8 cellular contexts compared by ENCODE assay signal in genomic region chr2:179049546-179050311, GRCh38. TPM values are rescaled to one million over a fixed set of nuclear protein-coding genes. Genes with fewer than 3 reads are reported as not detected.
A peak's percentile ranks its signal among the peaks of the same experiment; 100 is the strongest.
DNase-seq lines count a peak whose midpoint lies in the region; ATAC-seq and TF ChIP-seq lines count a peak whose summit lies in the region.

Gene CCDC141, minus strand, starts transcription at chr2:179050137. Its CDS starts 196 bp downstream, at chr2:179049941.

- TF ChIP-seq CTCF in cardiac fibroblast (IDR thresholded peaks at IDR 0.05; ENCODE audit: low read depth, low read length) (no peak), glutamatergic neuron (IDR thresholded peaks at IDR 0.05; ENCODE audit: partially characterized antibody, unreplicated experiment) (no peak)

- H3K4me1 Mint-ChIP-seq in natural killer cell treated with Interleukin-12 subunit alpha and Interleukin-12 subunit beta and Interleukin-15 and Interleukin-18, amount 100 ng/mL, for 72 hours (ENCODE audit: low read depth in 2 of 2) = peaks cover 4 to 9% of the 10 kb centered on the region in 2 donors
- H3K4me1 Mint-ChIP-seq in glutamatergic neuron (ENCODE audit: low read depth, unreplicated experiment) = peaks cover 2% of the 10 kb centered on the region

- H3K4me3 Mint-ChIP-seq in natural killer cell treated with Interleukin-12 subunit alpha and Interleukin-12 subunit beta and Interleukin-15 and Interleukin-18, amount 100 ng/mL, for 72 hours = peak within 1 kb of the TSS; percentile 77
- H3K4me3 Mint-ChIP-seq in glutamatergic neuron (ENCODE audit: unreplicated experiment) = no peak within 1 kb of the TSS

- H3K27ac Mint-ChIP-seq in natural killer cell treated with Interleukin-12 subunit alpha and Interleukin-12 subunit beta and Interleukin-15 and Interleukin-18, amount 100 ng/mL, for 72 hours = peak within 1 kb of the TSS; percentile 21 to 28
- H3K27ac Mint-ChIP-seq in glutamatergic neuron (ENCODE audit: unreplicated experiment) = no peak within 1 kb of the TSS

- peaks cover 0 to 2% of the 10 kb centered on the region in 2 donors for H3K27me3 Mint-ChIP-seq in natural killer cell treated with Interleukin-12 subunit alpha and Interleukin-12 subunit beta and Interleukin-15 and Interleukin-18, amount 100 ng/mL, for 72 hours
- no peaks in the 10 kb centered on the region for H3K27me3 Mint-ChIP-seq in glutamatergic neuron (ENCODE audit: unreplicated experiment)

- DNase-seq in LHCN-M2 (ENCODE audit: low read depth) = peak; percentile 76
- peak; percentile 23 to 27 for DNase-seq in cardiac fibroblast (ENCODE audit: low read depth in 2 of 2)
- DNase-seq in natural killer cell treated with Interleukin-12 subunit alpha and Interleukin-12 subunit beta and Interleukin-15 and Interleukin-18, amount 100 ng/mL, for 72 hours (ENCODE audit: low spot score) = no peak
- no peak for DNase-seq in NCI-H510A treated with DMSO at 0.1 percent for 48 hours (lab: John Stamatoyannopoulos, UW)
- no peak for DNase-seq in glutamatergic neuron
- DNase-seq in NCI-H446 (lab: John Stamatoyannopoulos, UW) = no peak

- no peak within 1 kb of the TSS for H3K4me3 ChIP-seq in cardiac fibroblast (replicated peaks in 1 of 2; ENCODE audit: low read depth in 2 of 2, low read length in 2 of 2)

- no peaks in the 10 kb centered on the region for H3K36me3 Mint-ChIP-seq in natural killer cell treated with Interleukin-12 subunit alpha and Interleukin-12 subunit beta and Interleukin-15 and Interleukin-18, amount 100 ng/mL, for 72 hours
- no peaks in the 10 kb centered on the region for H3K36me3 Mint-ChIP-seq in glutamatergic neuron (ENCODE audit: unreplicated experiment)

- ATAC-seq in GM18508 (IDR thresholded peaks at IDR 0.05; ENCODE audit: insufficient read depth, unreplicated experiment) (peak; percentile 51), GM21825 (IDR thresholded peaks at IDR 0.05; ENCODE audit: unreplicated experiment) (peak; percentile 62)
- ATAC-seq in natural killer cell treated with Interleukin-12 subunit alpha and Interleukin-12 subunit beta and Interleukin-15 and Interleukin-18, amount 100 ng/mL, for 72 hours = peak; percentile 38 to 59

- H3K9me3 Mint-ChIP-seq in natural killer cell treated with Interleukin-12 subunit alpha and Interleukin-12 subunit beta and Interleukin-15 and Interleukin-18, amount 100 ng/mL, for 72 hours = no peaks in the 10 kb centered on the region
- H3K9me3 Mint-ChIP-seq in glutamatergic neuron (ENCODE audit: unreplicated experiment) = no peaks in the 10 kb centered on the region

RNA-seq across cellular contexts. Expression of gene CCDC141, which starts in this region (rescaled TPM):
- 2.4 and 3.7 TPM in 2 replicates for total RNA-seq in LHCN-M2 (2014; rRNA removed)
- 0.33 TPM for polyA plus RNA-seq in LHCN-M2 (2012)
- total RNA-seq in natural killer cell treated with Interleukin-12 subunit alpha and Interleukin-12 subunit beta and Interleukin-15 and Interleukin-18, amount 100 ng/mL, for 72 hours = 1 to 10 TPM in 1 of 2 donors, under 1 TPM in 1; 0.24 to 1.2 TPM
- 0.51 TPM for total RNA-seq in glutamatergic neuron (ENCODE audit: unreplicated experiment)

Comparison
In these comparisons a context has a peak if more than half of its experiments do, and no peak if none do; other contexts are left out.
1. DNase-seq: peak in LHCN-M2 (single experiment) and cardiac fibroblast (2 of 2); none in natural killer cell treated with Interleukin-12 subunit alpha and Interleukin-12 subunit beta and Interleukin-15 and Interleukin-18, amount 100 ng/mL, for 72 hours (single experiment), NCI-H510A treated with DMSO at 0.1 percent for 48 hours (single experiment), glutamatergic neuron (single experiment) and NCI-H446 (0 of 2).
2. Peak in every context shown above with its lines, with median percentiles within 50 percentile points of each other: ATAC-seq.